Comparison of ENCODE assay signal across 18 cellular contexts in genomic region chr6:20700375-20700774, GRCh38.
DNase-seq lines count a peak whose midpoint lies in the region; ATAC-seq and TF ChIP-seq lines count a peak whose summit lies in the region.
"Had no signal": no experiment of that assay in that cellular context is flagged by ENCODE, and none has a peak within 500 bp of the region (broad histone marks: within the 10 kb centered on the region; RNA-seq: fewer than 3 reads in every experiment).

No MANE protein-coding gene starts in this region.

- no peak overlapping the region for H3K27ac ChIP-seq in Peyer's patch
- H3K27ac ChIP-seq: BLaER1, left lung, right atrium auricular region, uterus had no signal

- H3K4me1 ChIP-seq in Peyer's patch = no peaks in the 10 kb centered on the region
- H3K4me1 ChIP-seq: BLaER1, left lung, right atrium auricular region, uterus had no signal

- H3K9me3 ChIP-seq in Peyer's patch = no peaks in the 10 kb centered on the region
- H3K9me3 ChIP-seq: BLaER1, left lung, MG63, right atrium auricular region, uterus had no signal

- H3K27me3 ChIP-seq in Peyer's patch = no peaks in the 10 kb centered on the region
- H3K27me3 ChIP-seq: BLaER1, left lung, MG63, right atrium auricular region, uterus had no signal

- no peak for TF ChIP-seq CTCF in Peyer's patch (IDR thresholded peaks at IDR 0.05)

- no peak for TF ChIP-seq POLR2A in Peyer's patch (IDR thresholded peaks at IDR 0.05)

- H3K36me3 ChIP-seq in Peyer's patch = no peaks in the 10 kb centered on the region
- H3K36me3 ChIP-seq: BLaER1, left lung, MG63, right atrium auricular region, uterus had no signal

- intact Hi-C loops in left colon (cut with DNase I, micrococcal nuclease) = no loop called here

- H3K4me3 ChIP-seq in Peyer's patch = no peak overlapping the region
- H3K4me3 ChIP-seq: BLaER1, GM23338, left lung, MG63, right atrium auricular region, uterus had no signal

- ATAC-seq in GM19397 (IDR thresholded peaks at IDR 0.05; ENCODE audit: unreplicated experiment) (peak; percentile 53), HG02981 (IDR thresholded peaks at IDR 0.05; ENCODE audit: unreplicated experiment) (peak; percentile 44), left colon (peak; percentile 62)
- ATAC-seq: esophagus mucosa; left lung; naive thymus-derived CD8-positive, alpha-beta T cell had no signal

- DNase-seq in NCI-H524 treated with DMSO at 0.1 percent for 48 hours (lab: John Stamatoyannopoulos, UW) = peak; percentile 79
- peak in 1 of 2 donors; percentile 23 for DNase-seq in left colon
- no peak for DNase-seq in SW 1271 (lab: John Stamatoyannopoulos, UW)
- DNase-seq in Peyer's patch = no peak
- no peak for DNase-seq in DMS79 (lab: John Stamatoyannopoulos, UW)
- DNase-seq: EL; hippocampal formation; left lung; MG63; naive thymus-derived CD8-positive, alpha-beta T cell; stimulated activated CD4-positive, alpha-beta T cell treated with anti-CD3 and anti-CD28 coated beads, Interleukin-2, amount 100 ng/mL, for 24 hours; uterus had no signal
